13 cellular contexts compared by ENCODE assay signal in genomic region chr12:50353869-50354593, GRCh38. TPM values are rescaled to one million over a fixed set of nuclear protein-coding genes. Genes with fewer than 3 reads are reported as not detected.
DNase-seq lines count a peak whose midpoint lies in the region; ATAC-seq and TF ChIP-seq lines count a peak whose summit lies in the region.
"Had no signal": no experiment of that assay in that cellular context is flagged by ENCODE, and none has a peak within 500 bp of the region (broad histone marks: within the 10 kb centered on the region; RNA-seq: fewer than 3 reads in every experiment).

No MANE protein-coding gene starts in this region.

- TF ChIP-seq CTCF in left ventricle myocardium inferior (IDR thresholded peaks at IDR 0.05; ENCODE audit: borderline replicate concordance) (no peak), cardiac fibroblast (IDR thresholded peaks at IDR 0.05; ENCODE audit: low read depth, low read length) (no peak), lower lobe of right lung (IDR thresholded peaks at IDR 0.05) (no peak), vagina (IDR thresholded peaks at IDR 0.05) (no peak)

- no peaks in the 10 kb centered on the region for H3K9me3 ChIP-seq in left ventricle myocardium inferior (replicated peaks)
- no peaks in the 10 kb centered on the region for H3K9me3 ChIP-seq in lower lobe of right lung
- H3K9me3 ChIP-seq in vagina = no peaks in the 10 kb centered on the region

- no peak overlapping the region for H3K4me3 Mint-ChIP-seq in activated naive CD8-positive, alpha-beta T cell treated with anti-CD3 and anti-CD28 coated beads for 36 hours

- no peaks in the 10 kb centered on the region for H3K36me3 Mint-ChIP-seq in activated naive CD8-positive, alpha-beta T cell treated with anti-CD3 and anti-CD28 coated beads for 36 hours

- intact Hi-C loops in left ventricle myocardium inferior (cut with micrococcal nuclease) = loop anchor here (10.0 kb wide), 1 partner anchor 311 kb away; no protein-coding TSS in a partner anchor
- intact Hi-C loops in left ventricle myocardium superior (cut with micrococcal nuclease) = no loop called here
- intact Hi-C loops in lower lobe of right lung (cut with DNase I) = no loop called here
- intact Hi-C loops in vagina (cut with DNase I) = no loop called here

- H3K4me1 ChIP-seq in left ventricle myocardium inferior = peaks cover 12% of the 10 kb centered on the region
- H3K4me1 ChIP-seq in lower lobe of right lung = peaks cover 15% of the 10 kb centered on the region
- H3K4me1 ChIP-seq in vagina = no peaks in the 10 kb centered on the region

- H3K36me3 ChIP-seq in left ventricle myocardium inferior = no peaks in the 10 kb centered on the region
- H3K36me3 ChIP-seq in lower lobe of right lung = no peaks in the 10 kb centered on the region
- no peaks in the 10 kb centered on the region for H3K36me3 ChIP-seq in vagina

- DNase-seq in left ventricle myocardium inferior (no peak), left ventricle myocardium superior (no peak), cardiac fibroblast (ENCODE audit: low read depth in 2 of 2) (peak; percentile 12 to 47), lower lobe of right lung (no peak), vagina (ENCODE audit: extremely low spot score in 2 of 2) (no peak), SIG-M5 treated with dmso at 0.1 percent for 504 hours (lab: John Stamatoyannopoulos, UW; ENCODE audit: unreplicated experiment) (no peak)
- DNase-seq in activated effector memory CD4-positive, alpha-beta T cell treated with Interleukin-2 at 50 U/mL for 16 hours = no peak
- DNase-seq in activated naive CD8-positive, alpha-beta T cell treated with anti-CD3 and anti-CD28 coated beads for 36 hours = no peak
- DNase-seq: activated naive CD4-positive, alpha-beta T cell; foreskin melanocyte; kidney; PC-3; T-helper 2 cell had no signal

- H3K27ac ChIP-seq in left ventricle myocardium inferior (replicated peaks) (peak overlapping the region; percentile 64), lower lobe of right lung (peak overlapping the region; percentile 39), vagina (peak overlapping the region; percentile 15)

- no peak for TF ChIP-seq POLR2A in vagina (IDR thresholded peaks at IDR 0.05)

- no peak for ATAC-seq in left ventricle myocardium superior
- no peak for ATAC-seq in lower lobe of right lung
- ATAC-seq: PC-3 had no signal

- no peaks in the 10 kb centered on the region for H3K4me1 Mint-ChIP-seq in activated naive CD8-positive, alpha-beta T cell treated with anti-CD3 and anti-CD28 coated beads for 36 hours

- H3K4me3 ChIP-seq in left ventricle myocardium inferior (peak overlapping the region; percentile 29), cardiac fibroblast (replicated peaks in 1 of 2; ENCODE audit: low read depth in 2 of 2, low read length in 2 of 2) (no peak overlapping the region), lower lobe of right lung (no peak overlapping the region), vagina (no peak overlapping the region)

- H3K27me3 ChIP-seq in left ventricle myocardium inferior (ENCODE audit: low read depth) = no peaks in the 10 kb centered on the region
- H3K27me3 ChIP-seq in lower lobe of right lung (ENCODE audit: low read depth) = no peaks in the 10 kb centered on the region
- H3K27me3 ChIP-seq in vagina = no peaks in the 10 kb centered on the region

- H3K27ac Mint-ChIP-seq in activated naive CD8-positive, alpha-beta T cell treated with anti-CD3 and anti-CD28 coated beads for 36 hours = no peak overlapping the region

- no peaks in the 10 kb centered on the region for H3K9me3 Mint-ChIP-seq in activated naive CD8-positive, alpha-beta T cell treated with anti-CD3 and anti-CD28 coated beads for 36 hours

- H3K27me3 Mint-ChIP-seq in activated naive CD8-positive, alpha-beta T cell treated with anti-CD3 and anti-CD28 coated beads for 36 hours = no peaks in the 10 kb centered on the region

RNA-seq across cellular contexts. Expression of gene FAM186A, which starts 42.4 kb away (rescaled TPM):
- total RNA-seq in left ventricle myocardium inferior = not detected
- not detected for total RNA-seq in left ventricle myocardium superior
- total RNA-seq in lower lobe of right lung = not detected
- not detected for total RNA-seq in vagina
- total RNA-seq in activated naive CD8-positive, alpha-beta T cell treated with anti-CD3 and anti-CD28 coated beads for 36 hours = not detected
- total RNA-seq: kidney, PC-3 had no signal

RNA-seq across cellular contexts. Expression of gene LARP4, which starts 46.7 kb away (rescaled TPM):
- total RNA-seq in left ventricle myocardium inferior (69.0 TPM), left ventricle myocardium superior (55.6 TPM), lower lobe of right lung (62.2 TPM), vagina (38.5 TPM)
- total RNA-seq in activated naive CD8-positive, alpha-beta T cell treated with anti-CD3 and anti-CD28 coated beads for 36 hours = 100 to 1,000 TPM; 108 to 110 TPM

Comparison
In these comparisons a context has a peak if more than half of its experiments do, and no peak if none do; other contexts are left out.
1. DNase-seq: peak in cardiac fibroblast (2 of 2); none in left ventricle myocardium inferior (single experiment), left ventricle myocardium superior (single experiment), lower lobe of right lung (single experiment), vagina (0 of 2), SIG-M5 treated with dmso at 0.1 percent for 504 hours (single experiment), activated effector memory CD4-positive, alpha-beta T cell treated with Interleukin-2 at 50 U/mL for 16 hours (single experiment) and activated naive CD8-positive, alpha-beta T cell treated with anti-CD3 and anti-CD28 coated beads for 36 hours (single experiment).
2. Peak in every context shown above with its lines, with median percentiles within 50 percentile points of each other: H3K27ac ChIP-seq.